Comparison of ENCODE assay signal across 10 cellular contexts in the genomic region with DNA sequence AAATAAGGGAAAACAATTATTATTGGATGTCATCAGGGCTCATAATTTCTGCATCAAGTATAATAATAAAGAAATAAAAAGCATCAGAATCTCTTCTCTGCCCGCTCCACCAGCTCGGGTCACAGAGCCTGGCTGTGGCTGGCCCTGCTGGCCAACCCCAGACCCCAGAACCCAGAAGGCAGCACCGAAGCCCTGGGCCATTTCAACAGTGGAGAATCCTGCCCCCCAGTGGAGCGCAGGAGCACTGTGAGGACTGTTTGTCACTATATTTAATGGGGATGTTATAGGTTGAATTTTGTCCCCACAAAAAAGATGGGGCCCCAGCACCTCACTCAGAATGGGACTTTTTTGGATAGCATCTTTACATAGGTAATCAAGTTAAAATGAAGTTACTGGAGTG. TPM values are rescaled to one million over a fixed set of nuclear protein-coding genes. Genes with fewer than 3 reads are reported as not detected.
DNase-seq lines count a peak whose midpoint lies in the region; ATAC-seq and TF ChIP-seq lines count a peak whose summit lies in the region.
"Had no signal": no experiment of that assay in that cellular context is flagged by ENCODE, and none has a peak within 500 bp of the region (broad histone marks: within the 10 kb centered on the region; RNA-seq: fewer than 3 reads in every experiment).

No MANE protein-coding gene starts in this region.

- TF ChIP-seq CTCF in foreskin fibroblast (IDR thresholded peaks at IDR 0.05; ENCODE audit: low read depth, low read length) (peak; percentile 6), retinal pigment epithelial cell (conservative IDR thresholded peaks at IDR 0.05; ENCODE audit: low read depth, low read length) (peak; percentile 63)

- no peaks in the 10 kb centered on the region for H3K27me3 Mint-ChIP-seq in T-helper 1 cell treated with Interleukin-12 subunit alpha and Interleukin-12 subunit beta and Interleukin-4 antibody, amounts not matched to agents 30 μg/mL and 1 μg/mL, for 36 hours (ENCODE audit: low read depth)
- H3K27me3 Mint-ChIP-seq: stimulated activated memory B cell treated with anti-CD40 and anti-IgM and Interleukin-4, amounts not matched to agents 10 μg/mL and 1 μg/mL and 100 μg/mL, for 72 hours had no signal

- peaks cover 41% of the 10 kb centered on the region for H3K36me3 Mint-ChIP-seq in T-helper 1 cell treated with Interleukin-12 subunit alpha and Interleukin-12 subunit beta and Interleukin-4 antibody, amounts not matched to agents 30 μg/mL and 1 μg/mL, for 36 hours (ENCODE audit: low read depth)

- no peak for ATAC-seq in HG02623 (IDR thresholded peaks at IDR 0.05; ENCODE audit: unreplicated experiment)
- no peak for ATAC-seq in GM18502 (IDR thresholded peaks at IDR 0.05; ENCODE audit: poor library complexity, unreplicated experiment)
- ATAC-seq: stimulated activated memory B cell treated with anti-CD40 and anti-IgM and Interleukin-4, amounts not matched to agents 10 μg/mL and 1 μg/mL and 100 μg/mL, for 72 hours had no signal

- H3K4me3 Mint-ChIP-seq in T-helper 1 cell treated with Interleukin-12 subunit alpha and Interleukin-12 subunit beta and Interleukin-4 antibody, amounts not matched to agents 30 μg/mL and 1 μg/mL, for 36 hours = no peak overlapping the region
- H3K4me3 Mint-ChIP-seq: stimulated activated memory B cell treated with anti-CD40 and anti-IgM and Interleukin-4, amounts not matched to agents 10 μg/mL and 1 μg/mL and 100 μg/mL, for 72 hours had no signal

- peak overlapping the region; percentile 90 for H3K27ac Mint-ChIP-seq in T-helper 1 cell treated with Interleukin-12 subunit alpha and Interleukin-12 subunit beta and Interleukin-4 antibody, amounts not matched to agents 30 μg/mL and 1 μg/mL, for 36 hours
- H3K27ac Mint-ChIP-seq: stimulated activated memory B cell treated with anti-CD40 and anti-IgM and Interleukin-4, amounts not matched to agents 10 μg/mL and 1 μg/mL and 100 μg/mL, for 72 hours had no signal

- H3K27me3 ChIP-seq in H7 (ENCODE audit: control insufficient read depth, insufficient read depth, low read length) = no peaks in the 10 kb centered on the region

- DNase-seq in H7 (peak; percentile 88), foreskin fibroblast (no peak), retinal pigment epithelial cell (ENCODE audit: low read depth) (no peak), cerebellum (ENCODE audit: low spot score) (no peak), NCI-H1436 (lab: John Stamatoyannopoulos, UW) (no peak)
- DNase-seq: NCI-H2171 had no signal

- H3K4me1 Mint-ChIP-seq in T-helper 1 cell treated with Interleukin-12 subunit alpha and Interleukin-12 subunit beta and Interleukin-4 antibody, amounts not matched to agents 30 μg/mL and 1 μg/mL, for 36 hours (ENCODE audit: low read depth) = peaks cover 42% of the 10 kb centered on the region

- no peaks in the 10 kb centered on the region; the same call in 1 of the 2 replicates for H3K36me3 ChIP-seq in H7 (replicated peaks; ENCODE audit: control insufficient read depth, insufficient read depth, low read length)

- H3K4me3 ChIP-seq in H7 (ENCODE audit: insufficient read depth, low read depth, low read length) = no peak overlapping the region
- no peak overlapping the region for H3K4me3 ChIP-seq in foreskin fibroblast (ENCODE audit: low read depth in 1 of 2, low read length in 2 of 2)
- H3K4me3 ChIP-seq in retinal pigment epithelial cell (ENCODE audit: low read length) = no peak overlapping the region

- H3K9me3 Mint-ChIP-seq in T-helper 1 cell treated with Interleukin-12 subunit alpha and Interleukin-12 subunit beta and Interleukin-4 antibody, amounts not matched to agents 30 μg/mL and 1 μg/mL, for 36 hours = peaks cover 5% of the 10 kb centered on the region
- H3K9me3 Mint-ChIP-seq: stimulated activated memory B cell treated with anti-CD40 and anti-IgM and Interleukin-4, amounts not matched to agents 10 μg/mL and 1 μg/mL and 100 μg/mL, for 72 hours had no signal

RNA-seq across cellular contexts. Expression of gene DENND11, which starts 27.3 kb away (rescaled TPM):
- total RNA-seq in H7 (2014; rRNA removed; shearing (Covaris generic)) = 13.4 and 18.0 TPM in 2 replicates
- 48.6 TPM for total RNA-seq in cerebellum

RNA-seq across cellular contexts. Expression of gene WEE2, which starts 33.5 kb away (rescaled TPM):
- 0.76 TPM in 1 of 2 replicates, not detected in the other for total RNA-seq in H7 (2014; rRNA removed; shearing (Covaris generic))
- total RNA-seq in cerebellum = 0.45 TPM
